ENCODE assay signal across 1 cellular context in the genomic region with DNA sequence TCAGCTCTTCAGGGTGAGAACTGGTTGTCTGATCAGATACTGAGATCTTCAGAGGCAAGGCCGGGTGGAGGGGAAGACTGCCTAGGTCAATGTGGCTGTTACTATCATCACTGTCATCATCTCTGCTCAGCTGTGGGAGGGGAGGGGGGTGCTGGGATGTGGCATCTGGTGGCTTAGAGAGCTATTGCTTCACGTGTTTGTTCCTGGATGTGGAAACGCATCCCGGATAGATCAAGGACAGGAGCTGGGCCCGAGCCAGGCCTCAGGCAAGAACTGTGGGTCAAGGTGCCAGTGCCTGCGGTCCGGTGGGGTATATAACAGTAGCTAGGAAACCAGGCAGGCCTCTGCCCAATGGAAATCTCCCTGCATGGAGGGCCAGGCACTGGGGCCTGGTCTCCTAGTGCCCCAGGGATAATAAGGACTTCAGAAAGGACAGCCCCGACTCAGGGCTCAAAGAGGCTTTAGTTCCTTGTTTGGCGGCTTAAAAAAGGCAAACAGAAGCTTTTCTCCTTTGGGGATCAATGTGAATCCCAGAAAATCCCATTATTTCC.
TF ChIP-seq lines count a peak whose summit lies in the region.

No MANE protein-coding gene starts in this region.

TF ChIP-seq in HepG2, 621 proteins besides CTCF, POLR2A, EP300 and RAD21 (continued from another document and continues in another):
- TF ChIP-seq JUNB (CRISPR knock-in tag; IDR thresholded peaks at IDR 0.05; ENCODE audit: borderline replicate concordance) (no peak), SPEN (CRISPR knock-in tag; IDR thresholded peaks at IDR 0.05; ENCODE audit: low read depth) (no peak), ZNF253 (CRISPR knock-in tag; IDR thresholded peaks at IDR 0.05; ENCODE audit: borderline replicate concordance) (no peak), ZNF317 (CRISPR knock-in tag; IDR thresholded peaks at IDR 0.05) (no peak), SALL1 (CRISPR knock-in tag; IDR thresholded peaks at IDR 0.05) (peak; percentile 97), ZSCAN25 (CRISPR knock-in tag; IDR thresholded peaks at IDR 0.05) (peak; percentile 61; the same call in 1 of the 2 replicates), ZNF124 (CRISPR knock-in tag; IDR thresholded peaks at IDR 0.05) (peak; percentile 65; the same call in 1 of the 2 replicates), NR1H2 (CRISPR knock-in tag; IDR thresholded peaks at IDR 0.05; ENCODE audit: borderline replicate concordance, low read depth) (no peak), NFIC (IDR thresholded peaks at IDR 0.05; ENCODE audit: low read length) (0 out of 2 replicates have a peak, but pooled peaks have one; percentile 59), BHLHE40 (IDR thresholded peaks at IDR 0.05; ENCODE audit: low read length) (peak; percentile 56; the same call in 1 of the 2 replicates), U2AF2 (IDR thresholded peaks at IDR 0.05; ENCODE audit: low read depth, low read length) (no peak), NKX3-1 (CRISPR knock-in tag; IDR thresholded peaks at IDR 0.05) (no peak), RNF219 (CRISPR knock-in tag; IDR thresholded peaks at IDR 0.05) (no peak), MTA1 (CRISPR knock-in tag; IDR thresholded peaks at IDR 0.05; ENCODE audit: borderline replicate concordance) (peak; percentile 88; the same call in 1 of the 2 replicates), ZNF333 (CRISPR knock-in tag; IDR thresholded peaks at IDR 0.05; ENCODE audit: borderline replicate concordance) (no peak), REST (IDR thresholded peaks at IDR 0.05; ENCODE audit: borderline replicate concordance in 1 of 2, low read depth in 1 of 2, low read length in 2 of 2) (peak in 1 of 2 experiments; percentile 49; a peak in 1 of 4 replicates), ETV5 (CRISPR knock-in tag; IDR thresholded peaks at IDR 0.05; ENCODE audit: borderline replicate concordance) (peak; percentile 94), ZBTB14 (CRISPR knock-in tag; IDR thresholded peaks at IDR 0.05) (no peak), DPF2 (CRISPR knock-in tag; IDR thresholded peaks at IDR 0.05; ENCODE audit: borderline replicate concordance, low read depth) (peak; percentile 79)
- TF ChIP-seq, protein P1, sequence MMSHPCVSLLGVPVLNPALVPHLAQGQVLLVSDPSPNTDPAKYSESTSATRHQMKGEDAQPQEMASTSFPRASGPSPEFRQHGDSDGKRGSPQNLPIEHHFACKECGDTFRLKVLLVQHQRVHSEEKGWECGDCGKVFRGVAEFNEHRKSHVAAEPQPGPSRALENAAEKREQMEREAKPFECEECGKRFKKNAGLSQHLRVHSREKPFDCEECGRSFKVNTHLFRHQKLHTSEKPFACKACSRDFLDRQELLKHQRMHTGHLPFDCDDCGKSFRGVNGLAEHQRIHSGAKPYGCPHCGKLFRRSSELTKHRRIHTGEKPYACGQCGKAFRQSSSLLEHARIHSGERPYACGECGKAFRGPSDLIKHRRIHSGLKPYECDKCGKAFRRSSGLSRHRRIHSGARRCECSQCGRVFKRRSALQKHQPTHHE (CRISPR knock-in tag; IDR thresholded peaks at IDR 0.05; ENCODE audit: borderline replicate concordance), result no peak
- TF ChIP-seq, protein P2, sequence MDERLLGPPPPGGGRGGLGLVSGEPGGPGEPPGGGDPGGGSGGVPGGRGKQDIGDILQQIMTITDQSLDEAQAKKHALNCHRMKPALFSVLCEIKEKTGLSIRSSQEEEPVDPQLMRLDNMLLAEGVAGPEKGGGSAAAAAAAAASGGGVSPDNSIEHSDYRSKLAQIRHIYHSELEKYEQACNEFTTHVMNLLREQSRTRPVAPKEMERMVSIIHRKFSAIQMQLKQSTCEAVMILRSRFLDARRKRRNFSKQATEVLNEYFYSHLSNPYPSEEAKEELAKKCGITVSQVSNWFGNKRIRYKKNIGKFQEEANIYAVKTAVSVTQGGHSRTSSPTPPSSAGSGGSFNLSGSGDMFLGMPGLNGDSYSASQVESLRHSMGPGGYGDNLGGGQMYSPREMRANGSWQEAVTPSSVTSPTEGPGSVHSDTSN (CRISPR knock-in tag; IDR thresholded peaks at IDR 0.05), result no peak
- TF ChIP-seq, protein P3, sequence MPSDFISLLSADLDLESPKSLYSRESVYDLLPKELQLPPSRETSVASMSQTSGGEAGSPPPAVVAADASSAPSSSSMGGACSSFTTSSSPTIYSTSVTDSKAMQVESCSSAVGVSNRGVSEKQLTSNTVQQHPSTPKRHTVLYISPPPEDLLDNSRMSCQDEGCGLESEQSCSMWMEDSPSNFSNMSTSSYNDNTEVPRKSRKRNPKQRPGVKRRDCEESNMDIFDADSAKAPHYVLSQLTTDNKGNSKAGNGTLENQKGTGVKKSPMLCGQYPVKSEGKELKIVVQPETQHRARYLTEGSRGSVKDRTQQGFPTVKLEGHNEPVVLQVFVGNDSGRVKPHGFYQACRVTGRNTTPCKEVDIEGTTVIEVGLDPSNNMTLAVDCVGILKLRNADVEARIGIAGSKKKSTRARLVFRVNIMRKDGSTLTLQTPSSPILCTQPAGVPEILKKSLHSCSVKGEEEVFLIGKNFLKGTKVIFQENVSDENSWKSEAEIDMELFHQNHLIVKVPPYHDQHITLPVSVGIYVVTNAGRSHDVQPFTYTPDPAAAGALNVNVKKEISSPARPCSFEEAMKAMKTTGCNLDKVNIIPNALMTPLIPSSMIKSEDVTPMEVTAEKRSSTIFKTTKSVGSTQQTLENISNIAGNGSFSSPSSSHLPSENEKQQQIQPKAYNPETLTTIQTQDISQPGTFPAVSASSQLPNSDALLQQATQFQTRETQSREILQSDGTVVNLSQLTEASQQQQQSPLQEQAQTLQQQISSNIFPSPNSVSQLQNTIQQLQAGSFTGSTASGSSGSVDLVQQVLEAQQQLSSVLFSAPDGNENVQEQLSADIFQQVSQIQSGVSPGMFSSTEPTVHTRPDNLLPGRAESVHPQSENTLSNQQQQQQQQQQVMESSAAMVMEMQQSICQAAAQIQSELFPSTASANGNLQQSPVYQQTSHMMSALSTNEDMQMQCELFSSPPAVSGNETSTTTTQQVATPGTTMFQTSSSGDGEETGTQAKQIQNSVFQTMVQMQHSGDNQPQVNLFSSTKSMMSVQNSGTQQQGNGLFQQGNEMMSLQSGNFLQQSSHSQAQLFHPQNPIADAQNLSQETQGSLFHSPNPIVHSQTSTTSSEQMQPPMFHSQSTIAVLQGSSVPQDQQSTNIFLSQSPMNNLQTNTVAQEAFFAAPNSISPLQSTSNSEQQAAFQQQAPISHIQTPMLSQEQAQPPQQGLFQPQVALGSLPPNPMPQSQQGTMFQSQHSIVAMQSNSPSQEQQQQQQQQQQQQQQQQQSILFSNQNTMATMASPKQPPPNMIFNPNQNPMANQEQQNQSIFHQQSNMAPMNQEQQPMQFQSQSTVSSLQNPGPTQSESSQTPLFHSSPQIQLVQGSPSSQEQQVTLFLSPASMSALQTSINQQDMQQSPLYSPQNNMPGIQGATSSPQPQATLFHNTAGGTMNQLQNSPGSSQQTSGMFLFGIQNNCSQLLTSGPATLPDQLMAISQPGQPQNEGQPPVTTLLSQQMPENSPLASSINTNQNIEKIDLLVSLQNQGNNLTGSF (CRISPR knock-in tag; IDR thresholded peaks at IDR 0.05), result no peak
- TF ChIP-seq, protein P4, sequence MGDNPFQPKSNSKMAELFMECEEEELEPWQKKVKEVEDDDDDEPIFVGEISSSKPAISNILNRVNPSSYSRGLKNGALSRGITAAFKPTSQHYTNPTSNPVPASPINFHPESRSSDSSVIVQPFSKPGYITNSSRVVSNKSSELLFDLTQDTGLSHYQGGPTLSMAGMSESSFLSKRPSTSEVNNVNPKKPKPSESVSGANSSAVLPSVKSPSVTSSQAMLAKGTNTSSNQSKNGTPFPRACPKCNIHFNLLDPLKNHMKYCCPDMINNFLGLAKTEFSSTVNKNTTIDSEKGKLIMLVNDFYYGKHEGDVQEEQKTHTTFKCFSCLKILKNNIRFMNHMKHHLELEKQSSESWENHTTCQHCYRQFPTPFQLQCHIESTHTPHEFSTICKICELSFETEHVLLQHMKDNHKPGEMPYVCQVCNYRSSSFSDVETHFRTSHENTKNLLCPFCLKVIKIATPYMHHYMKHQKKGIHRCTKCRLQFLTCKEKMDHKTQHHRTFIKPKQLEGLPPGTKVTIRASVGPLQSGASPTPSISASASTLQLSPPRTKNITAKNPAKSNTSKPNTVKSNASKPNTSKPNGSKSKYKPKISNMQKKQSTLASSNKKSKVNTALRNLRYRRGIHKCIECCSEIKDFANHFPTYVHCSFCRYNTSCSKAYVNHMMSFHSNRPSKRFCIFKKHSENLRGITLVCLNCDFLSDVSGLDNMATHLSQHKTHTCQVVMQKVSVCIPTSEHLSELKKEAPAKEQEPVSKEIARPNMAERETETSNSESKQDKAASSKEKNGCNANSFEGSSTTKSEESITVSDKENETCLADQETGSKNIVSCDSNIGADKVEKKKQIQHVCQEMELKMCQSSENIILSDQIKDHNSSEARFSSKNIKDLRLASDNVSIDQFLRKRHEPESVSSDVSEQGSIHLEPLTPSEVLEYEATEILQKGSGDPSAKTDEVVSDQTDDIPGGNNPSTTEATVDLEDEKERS (CRISPR knock-in tag; IDR thresholded peaks at IDR 0.05), result peak; percentile 84; the same call in 1 of the 2 replicates
- TF ChIP-seq, protein P5, sequence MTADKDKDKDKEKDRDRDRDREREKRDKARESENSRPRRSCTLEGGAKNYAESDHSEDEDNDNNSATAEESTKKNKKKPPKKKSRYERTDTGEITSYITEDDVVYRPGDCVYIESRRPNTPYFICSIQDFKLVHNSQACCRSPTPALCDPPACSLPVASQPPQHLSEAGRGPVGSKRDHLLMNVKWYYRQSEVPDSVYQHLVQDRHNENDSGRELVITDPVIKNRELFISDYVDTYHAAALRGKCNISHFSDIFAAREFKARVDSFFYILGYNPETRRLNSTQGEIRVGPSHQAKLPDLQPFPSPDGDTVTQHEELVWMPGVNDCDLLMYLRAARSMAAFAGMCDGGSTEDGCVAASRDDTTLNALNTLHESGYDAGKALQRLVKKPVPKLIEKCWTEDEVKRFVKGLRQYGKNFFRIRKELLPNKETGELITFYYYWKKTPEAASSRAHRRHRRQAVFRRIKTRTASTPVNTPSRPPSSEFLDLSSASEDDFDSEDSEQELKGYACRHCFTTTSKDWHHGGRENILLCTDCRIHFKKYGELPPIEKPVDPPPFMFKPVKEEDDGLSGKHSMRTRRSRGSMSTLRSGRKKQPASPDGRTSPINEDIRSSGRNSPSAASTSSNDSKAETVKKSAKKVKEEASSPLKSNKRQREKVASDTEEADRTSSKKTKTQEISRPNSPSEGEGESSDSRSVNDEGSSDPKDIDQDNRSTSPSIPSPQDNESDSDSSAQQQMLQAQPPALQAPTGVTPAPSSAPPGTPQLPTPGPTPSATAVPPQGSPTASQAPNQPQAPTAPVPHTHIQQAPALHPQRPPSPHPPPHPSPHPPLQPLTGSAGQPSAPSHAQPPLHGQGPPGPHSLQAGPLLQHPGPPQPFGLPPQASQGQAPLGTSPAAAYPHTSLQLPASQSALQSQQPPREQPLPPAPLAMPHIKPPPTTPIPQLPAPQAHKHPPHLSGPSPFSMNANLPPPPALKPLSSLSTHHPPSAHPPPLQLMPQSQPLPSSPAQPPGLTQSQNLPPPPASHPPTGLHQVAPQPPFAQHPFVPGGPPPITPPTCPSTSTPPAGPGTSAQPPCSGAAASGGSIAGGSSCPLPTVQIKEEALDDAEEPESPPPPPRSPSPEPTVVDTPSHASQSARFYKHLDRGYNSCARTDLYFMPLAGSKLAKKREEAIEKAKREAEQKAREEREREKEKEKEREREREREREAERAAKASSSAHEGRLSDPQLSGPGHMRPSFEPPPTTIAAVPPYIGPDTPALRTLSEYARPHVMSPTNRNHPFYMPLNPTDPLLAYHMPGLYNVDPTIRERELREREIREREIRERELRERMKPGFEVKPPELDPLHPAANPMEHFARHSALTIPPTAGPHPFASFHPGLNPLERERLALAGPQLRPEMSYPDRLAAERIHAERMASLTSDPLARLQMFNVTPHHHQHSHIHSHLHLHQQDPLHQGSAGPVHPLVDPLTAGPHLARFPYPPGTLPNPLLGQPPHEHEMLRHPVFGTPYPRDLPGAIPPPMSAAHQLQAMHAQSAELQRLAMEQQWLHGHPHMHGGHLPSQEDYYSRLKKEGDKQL (CRISPR knock-in tag; IDR thresholded peaks at IDR 0.05; ENCODE audit: low read depth), result peak; percentile 73; the same call in 1 of the 2 replicates
